Comparison of ENCODE assay signal across 11 cellular contexts in genomic region chr6:28810655-28811053, GRCh38.
DNase-seq lines count a peak whose midpoint lies in the region; ATAC-seq, FAIRE-seq and TF ChIP-seq lines count a peak whose summit lies in the region.
"Had no signal": no experiment of that assay in that cellular context is flagged by ENCODE, and none has a peak within 500 bp of the region (broad histone marks: within the 10 kb centered on the region; RNA-seq: fewer than 3 reads in every experiment).

No MANE protein-coding gene starts in this region.

- no peaks in the 10 kb centered on the region for H3K79me2 ChIP-seq in PC-3 (ENCODE audit: low read length)

- H3K4me1 Mint-ChIP-seq in stimulated activated naive CD8-positive, alpha-beta T cell treated with anti-CD3 and anti-CD28 coated beads, Interleukin-15, Interleukin-2, amounts not matched to agents 100 ng/mL and 50 ng/mL, for 24 hours (ENCODE audit: low read depth) = peaks cover 18% of the 10 kb centered on the region
- H3K4me1 Mint-ChIP-seq in type B pancreatic cell (ENCODE audit: unreplicated experiment) = peaks cover 9% of the 10 kb centered on the region

- peaks cover 18% of the 10 kb centered on the region for H3K36me3 Mint-ChIP-seq in stimulated activated naive CD8-positive, alpha-beta T cell treated with anti-CD3 and anti-CD28 coated beads, Interleukin-15, Interleukin-2, amounts not matched to agents 100 ng/mL and 50 ng/mL, for 24 hours (ENCODE audit: low read depth)
- H3K36me3 Mint-ChIP-seq in type B pancreatic cell = no peaks in the 10 kb centered on the region

- H3K4me1 ChIP-seq in SJCRH30 (no peaks in the 10 kb centered on the region), PC-3 (ENCODE audit: insufficient read depth, low read length) (peaks cover 4% of the 10 kb centered on the region; the same call in 1 of the 2 replicates)
- H3K4me1 ChIP-seq: gastrocnemius medialis had no signal

- peaks cover 25% of the 10 kb centered on the region for H3K9me3 Mint-ChIP-seq in stimulated activated naive CD8-positive, alpha-beta T cell treated with anti-CD3 and anti-CD28 coated beads, Interleukin-15, Interleukin-2, amounts not matched to agents 100 ng/mL and 50 ng/mL, for 24 hours
- H3K9me3 Mint-ChIP-seq in type B pancreatic cell = no peaks in the 10 kb centered on the region

- H3K27ac Mint-ChIP-seq in stimulated activated naive CD8-positive, alpha-beta T cell treated with anti-CD3 and anti-CD28 coated beads, Interleukin-15, Interleukin-2, amounts not matched to agents 100 ng/mL and 50 ng/mL, for 24 hours = no peak overlapping the region
- no peak overlapping the region for H3K27ac Mint-ChIP-seq in type B pancreatic cell

- no peak overlapping the region for H3K9ac ChIP-seq in PC-3 (ENCODE audit: low read length)

- peak overlapping the region; percentile 39 for H3K4me3 ChIP-seq in SJCRH30
- peak overlapping the region; percentile 40 to 42 for H3K4me3 ChIP-seq in foreskin fibroblast (ENCODE audit: low read depth in 1 of 2, low read length in 2 of 2)
- H3K4me3 ChIP-seq in PC-3 (ENCODE audit: low read length) = no peak overlapping the region
- H3K4me3 ChIP-seq: gastrocnemius medialis, lung had no signal

- no peaks in the 10 kb centered on the region for H3K9me2 ChIP-seq in PC-3 (replicated peaks; ENCODE audit: low read length)

- H3K27me3 Mint-ChIP-seq in stimulated activated naive CD8-positive, alpha-beta T cell treated with anti-CD3 and anti-CD28 coated beads, Interleukin-15, Interleukin-2, amounts not matched to agents 100 ng/mL and 50 ng/mL, for 24 hours = peaks cover 96% of the 10 kb centered on the region
- H3K27me3 Mint-ChIP-seq in type B pancreatic cell = peaks cover 98% of the 10 kb centered on the region

- no peak overlapping the region for H2AFZ ChIP-seq in PC-3 (ENCODE audit: low read length)

- FAIRE-seq in HTR-8/SVneo (lab: Jason Lieb, UNC) = no peak

- no peaks in the 10 kb centered on the region for H3F3A ChIP-seq in PC-3 (ENCODE audit: low read length, unreplicated experiment)

- intact Hi-C loops in PC-3 (cut with micrococcal nuclease) = no loop called here

- no peak overlapping the region for H3K4me2 ChIP-seq in PC-3 (ENCODE audit: low read length)

- H3K4me3 Mint-ChIP-seq in stimulated activated naive CD8-positive, alpha-beta T cell treated with anti-CD3 and anti-CD28 coated beads, Interleukin-15, Interleukin-2, amounts not matched to agents 100 ng/mL and 50 ng/mL, for 24 hours = peak overlapping the region; percentile 20
- H3K4me3 Mint-ChIP-seq in type B pancreatic cell = peak overlapping the region; percentile 76

- POLR2A ChIA-PET in PC-3 (lab: Charles Lee; ENCODE audit: unreplicated experiment) = interaction anchor here (0.5 kb wide), 1 partner anchor 986 kb away, joined by 3 read pairs; no protein-coding TSS in a partner anchor

- H3K27me3 ChIP-seq in SJCRH30 (no peaks in the 10 kb centered on the region), PC-3 (ENCODE audit: low read length) (peaks cover 31% of the 10 kb centered on the region)

- ATAC-seq in stimulated activated naive CD8-positive, alpha-beta T cell treated with anti-CD3 and anti-CD28 coated beads, Interleukin-15, Interleukin-2, amounts not matched to agents 100 U/mL and 50 U/mL, for 24 hours = no peak
- ATAC-seq in HG02571 (IDR thresholded peaks at IDR 0.05; ENCODE audit: unreplicated experiment) (no peak), PC-3 (no peak)
- ATAC-seq: gastrocnemius medialis had no signal

- H3K36me3 ChIP-seq in SJCRH30 = no peaks in the 10 kb centered on the region
- no peaks in the 10 kb centered on the region for H3K36me3 ChIP-seq in PC-3 (ENCODE audit: low read depth, low read length)
- H3K36me3 ChIP-seq: gastrocnemius medialis had no signal

- BruUV-seq in PC-3 (replicated peaks; lab: Mats Ljungman, UMichigan) = no TSS peak

- TF ChIP-seq CTCF in foreskin fibroblast (IDR thresholded peaks at IDR 0.05; ENCODE audit: low read depth, low read length) (no peak), type B pancreatic cell (conservative IDR thresholded peaks at IDR 0.05) (no peak), PC-3 (conservative IDR thresholded peaks at IDR 0.05; ENCODE audit: low read depth, low read length) (no peak)

- no peaks in the 10 kb centered on the region for H4K20me1 ChIP-seq in PC-3 (ENCODE audit: low read length)

- H3K9me3 ChIP-seq in SJCRH30 (replicated peaks) (no peaks in the 10 kb centered on the region), PC-3 (ENCODE audit: low read length) (no peaks in the 10 kb centered on the region)
- H3K9me3 ChIP-seq: gastrocnemius medialis had no signal

- CTCF ChIA-PET in PC-3 (lab: Charles Lee) = no interaction called here

- H3K27ac ChIP-seq in SJCRH30 (no peak overlapping the region), PC-3 (ENCODE audit: low read length) (no peak overlapping the region)
- H3K27ac ChIP-seq: gastrocnemius medialis had no signal

- DNase-seq in stimulated activated naive CD8-positive, alpha-beta T cell treated with anti-CD3 and anti-CD28 coated beads, Interleukin-15, Interleukin-2, amounts not matched to agents 100 U/mL and 50 U/mL, for 24 hours = no peak
- DNase-seq in SJCRH30 = no peak
- no peak for DNase-seq in foreskin fibroblast
- no peak for DNase-seq in type B pancreatic cell (ENCODE audit: extremely low spot score, unreplicated experiment)
- DNase-seq in HTR-8/SVneo (ENCODE audit: insufficient read length, low spot score) = no peak
- DNase-seq in PC-3 = no peak
- DNase-seq: gastrocnemius medialis, NCI-H226 had no signal
